ENCODE assay signal across 40 cellular contexts in the genomic region with DNA sequence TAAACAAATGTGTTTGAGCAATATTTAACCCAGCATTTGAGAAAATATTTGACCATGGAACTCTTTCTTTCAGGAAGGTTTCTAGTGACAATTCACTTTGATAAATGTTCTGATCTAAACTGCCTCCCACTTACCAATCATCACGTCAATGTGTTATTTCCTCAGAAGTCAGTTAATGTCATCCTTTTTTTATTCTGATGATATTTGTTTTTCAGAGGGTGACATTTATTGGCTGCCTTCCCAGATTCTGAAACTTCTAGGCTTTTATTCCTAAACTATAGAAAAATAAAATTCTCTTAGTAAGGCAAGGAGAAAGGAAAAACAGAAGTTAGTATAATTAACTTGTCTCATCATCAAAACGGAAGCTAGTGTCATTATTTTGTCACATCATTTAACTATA.
DNase-seq lines count a peak whose midpoint lies in the region; ATAC-seq, FAIRE-seq and TF ChIP-seq lines count a peak whose summit lies in the region.
"Had no signal": no experiment of that assay in that cellular context is flagged by ENCODE, and none has a peak within 500 bp of the region (broad histone marks: within the 10 kb centered on the region; RNA-seq: fewer than 3 reads in every experiment).

No MANE protein-coding gene starts in this region.

- H3K4ac ChIP-seq in mesendoderm (ENCODE audit: low read depth, low read length) = no peak overlapping the region

- H2BK15ac ChIP-seq in mesendoderm (replicated peaks; ENCODE audit: low read depth) = no peak overlapping the region

- no peaks in the 10 kb centered on the region for H3K9me1 ChIP-seq in endothelial cell of umbilical vein (replicated peaks; ENCODE audit: control insufficient read depth, extremely low read depth, insufficient read depth, low read length)

- H3K56ac ChIP-seq in mesendoderm (ENCODE audit: low read length) = no peak overlapping the region

- no peak for ATAC-seq in HG03175 (IDR thresholded peaks at IDR 0.05; ENCODE audit: unreplicated experiment)
- ATAC-seq: activated CD8-positive, alpha-beta T cell treated with anti-CD3 and anti-CD28 coated beads, Interleukin-2, amount 10 ng/mL, durations not matched to agents 7 days and 5 days; activated T-helper 17 cell treated with anti-CD3 and anti-CD28 coated beads, Interleukin-2, amount 50 U/mL, for 72 hours; GM23338; K562; left lung; pancreas; right cardiac atrium had no signal

- no peaks in the 10 kb centered on the region for H3K79me2 ChIP-seq in endothelial cell of umbilical vein (ENCODE audit: control insufficient read depth, insufficient read depth, low read length)
- no peaks in the 10 kb centered on the region for H3K79me2 ChIP-seq in smooth muscle cell (ENCODE audit: low read depth)
- H3K79me2 ChIP-seq in mesendoderm (ENCODE audit: control insufficient read depth, insufficient read depth, low read length) = no peaks in the 10 kb centered on the region

- no peak overlapping the region for H3K23ac ChIP-seq in mesendoderm (ENCODE audit: low read length)

- FAIRE-seq in endothelial cell of umbilical vein (lab: Jason Lieb, UNC) (peak; percentile 91), H54 (lab: Jason Lieb, UNC) (no peak)
- FAIRE-seq: GM19239, islet of Langerhans, K562, pancreas had no signal

- no peaks in the 10 kb centered on the region for H3K27me3 ChIP-seq in endothelial cell of umbilical vein (ENCODE audit: control insufficient read depth in 2 of 2, insufficient read depth in 2 of 2, low read length in 2 of 2)
- H3K27me3 ChIP-seq in smooth muscle cell (ENCODE audit: low read depth) = no peaks in the 10 kb centered on the region
- H3K27me3 ChIP-seq in mesendoderm (ENCODE audit: insufficient read depth, low read length, poor library complexity) = no peaks in the 10 kb centered on the region
- H3K27me3 ChIP-seq: neural progenitor cell, pancreas, Peyer's patch, spleen, stomach, transverse colon had no signal

- TF ChIP-seq CTCF in endothelial cell of umbilical vein (IDR thresholded peaks at IDR 0.05; ENCODE audit: extremely low read depth in 1 of 2, insufficient read depth in 1 of 2, low read depth in 1 of 2, low read length in 2 of 2) (no peak), smooth muscle cell (IDR thresholded peaks at IDR 0.05; ENCODE audit: borderline replicate concordance, insufficient read depth, poor library complexity, severe bottlenecking) (no peak)

- no peak overlapping the region for H2AK5ac ChIP-seq in mesendoderm (ENCODE audit: low read length)

- H4K20me1 ChIP-seq in endothelial cell of umbilical vein (replicated peaks; ENCODE audit: control insufficient read depth, extremely low read depth, insufficient read depth, low read length) (no peaks in the 10 kb centered on the region), smooth muscle cell (ENCODE audit: low read depth) (no peaks in the 10 kb centered on the region)

- DNase-seq in DMS79 treated with DMSO at 0.1 percent for 48 hours (lab: John Stamatoyannopoulos, UW) (peak; percentile 43), DMS79 (lab: John Stamatoyannopoulos, UW) (no peak), NOMO-1 (lab: John Stamatoyannopoulos, UW; ENCODE audit: unreplicated experiment in 2 of 2) (peak; percentile 61 to 91), endothelial cell of umbilical vein (ENCODE audit: low read depth, low spot score) (peak; percentile 87), smooth muscle cell (lab: John Stamatoyannopoulos, UW; ENCODE audit: unreplicated experiment) (no peak), mesendoderm (no peak), H54 (ENCODE audit: insufficient read length, low spot score) (no peak)
- DNase-seq: activated CD4-positive, alpha-beta T cell treated with anti-CD3 and anti-CD28 coated beads for 4 hours; activated CD8-positive, alpha-beta T cell treated with anti-CD3 and anti-CD28 coated beads, Interleukin-2, amount 10 ng/mL, durations not matched to agents 7 days and 5 days; activated naive CD4-positive, alpha-beta T cell treated with anti-CD3 and anti-CD28 coated beads, Interleukin-2, amount 50 U/mL, for 16 hours; amniotic stem cell; Calu3; effector CD8-positive, alpha-beta T cell; left lung; mesenchymal stem cell; NCI-H1092 treated with DMSO at 0.1 percent for 48 hours; NCI-H187 treated with DMSO at 0.1 percent for 48 hours; NCI-H2171; NCI-H510A treated with DMSO at 0.1 percent for 48 hours; NK-92 treated with Interleukin-12 subunit alpha and Interleukin-12 subunit beta, amount 100 ng/mL, for 24 hours; pancreas; Peyer's patch; right cardiac atrium; SHP77 treated with DMSO at 0.1 percent for 48 hours; spleen; stimulated activated CD4-positive, alpha-beta T cell treated with anti-CD3 and anti-CD28 coated beads, Interleukin-2, amount 100 ng/mL, for 24 hours; stimulated activated CD8-positive, alpha-beta memory T cell treated with anti-CD3 and anti-CD28 coated beads, Interleukin-4, amount 100 ng/mL, for 48 hours; stomach; T1000; transverse colon had no signal

- no peak overlapping the region for H3K9ac ChIP-seq in endothelial cell of umbilical vein (replicated peaks; ENCODE audit: extremely low read depth, insufficient read depth, low read length)
- no peak overlapping the region for H3K9ac ChIP-seq in smooth muscle cell (ENCODE audit: low read depth)
- H3K9ac ChIP-seq in mesendoderm (ENCODE audit: low read length) = no peak overlapping the region
- H3K9ac ChIP-seq: neural progenitor cell had no signal

- no peaks in the 10 kb centered on the region for H3K36me3 ChIP-seq in endothelial cell of umbilical vein (ENCODE audit: control insufficient read depth in 2 of 2, extremely low read depth in 1 of 2, insufficient read depth in 2 of 2, low read length in 2 of 2)
- H3K36me3 ChIP-seq in smooth muscle cell (ENCODE audit: low read depth) = no peaks in the 10 kb centered on the region
- no peaks in the 10 kb centered on the region for H3K36me3 ChIP-seq in mesendoderm (ENCODE audit: control insufficient read depth, insufficient read depth, low read length)
- H3K36me3 ChIP-seq: left lung, neural progenitor cell, pancreas, Peyer's patch, spleen, stomach, transverse colon had no signal

- H2BK5ac ChIP-seq in mesendoderm (ENCODE audit: low read length) = no peak overlapping the region

- no peak overlapping the region for H4K5ac ChIP-seq in mesendoderm (ENCODE audit: low read length)

- no peak overlapping the region for H2BK120ac ChIP-seq in mesendoderm (ENCODE audit: low read depth, low read length)

- H3K4me1 ChIP-seq in endothelial cell of umbilical vein (ENCODE audit: control insufficient read depth, extremely low read depth, insufficient read depth, low read length) = peaks cover 26% of the 10 kb centered on the region
- no peaks in the 10 kb centered on the region for H3K4me1 ChIP-seq in smooth muscle cell (ENCODE audit: low read depth)
- H3K4me1 ChIP-seq in mesendoderm (ENCODE audit: control insufficient read depth, low read depth, low read length) = no peaks in the 10 kb centered on the region
- H3K4me1 ChIP-seq: neural progenitor cell, pancreas, Peyer's patch, transverse colon had no signal

- peak overlapping the region; percentile 51 for H3K4me2 ChIP-seq in endothelial cell of umbilical vein (ENCODE audit: insufficient read depth, low read length)
- H3K4me2 ChIP-seq in smooth muscle cell = no peak overlapping the region
- no peak overlapping the region for H3K4me2 ChIP-seq in mesendoderm (ENCODE audit: low read length)
- H3K4me2 ChIP-seq: GM23338, neural progenitor cell had no signal

- no peak overlapping the region for H2AFZ ChIP-seq in endothelial cell of umbilical vein (ENCODE audit: low read depth, low read length)
- H2AFZ ChIP-seq in smooth muscle cell (ENCODE audit: low read depth) = no peak overlapping the region
- H2AFZ ChIP-seq: GM23338, neural progenitor cell had no signal

- TF ChIP-seq POLR2A in endothelial cell of umbilical vein (IDR thresholded peaks at IDR 0.05; ENCODE audit: low read depth, low read length) (no peak), H54 (IDR thresholded peaks at IDR 0.05; ENCODE audit: low read depth, low read length) (no peak)

- H3K9me3 ChIP-seq in endothelial cell of umbilical vein (replicated peaks; ENCODE audit: control insufficient read depth, insufficient read depth, low read length) (no peaks in the 10 kb centered on the region), smooth muscle cell (replicated peaks; ENCODE audit: low read depth) (peaks cover 6% of the 10 kb centered on the region)
- H3K9me3 ChIP-seq: pancreas, Peyer's patch, transverse colon had no signal

- CTCF ChIA-PET in endothelial cell of umbilical vein (lab: Charles Lee) = interaction anchor here (1.1 to 1.5 kb wide), 3 partner anchors 8 to 101 kb away, joined by 3 to 5 read pairs (median 4); no protein-coding TSS in a partner anchor

- POLR2A ChIA-PET in endothelial cell of umbilical vein (lab: Charles Lee) = no interaction called here

- no peak overlapping the region for H3K18ac ChIP-seq in mesendoderm (ENCODE audit: low read length)

- dilution Hi-C loops in endothelial cell of umbilical vein (cut with MboI; ENCODE audit: extremely low pct_ligation_motif_present, low sequenced_read_pairs) = no loop called here

- no TSS peak for BruUV-seq in endothelial cell of umbilical vein (replicated peaks; lab: Mats Ljungman, UMichigan)

- WGBS in smooth muscle cell (ENCODE audit: low lambda C conversion rate) = 91% methylated on average over 2 of the region's 2 CpGs
- WGBS in mesendoderm (ENCODE audit: extremely low coverage, insufficient coverage, low lambda C conversion rate) = no CpG with 5 or more reads among the region's 2 CpGs

- H3F3A ChIP-seq in smooth muscle cell (ENCODE audit: low read depth) = peaks cover 23% of the 10 kb centered on the region

- H3K27ac ChIP-seq in endothelial cell of umbilical vein (ENCODE audit: insufficient read depth, low read depth, low read length) = no peak overlapping the region
- H3K27ac ChIP-seq in smooth muscle cell (ENCODE audit: low read depth) = peak overlapping the region; percentile 99
- H3K27ac ChIP-seq in mesendoderm (ENCODE audit: low read depth, low read length) = no peak overlapping the region
- H3K27ac ChIP-seq: 22Rv1, C4-2B, left lung, neural progenitor cell, pancreas, Peyer's patch, spleen, stomach, transverse colon, VCaP had no signal

- H4K8ac ChIP-seq in mesendoderm (ENCODE audit: low read depth, low read length) = no peak overlapping the region

- H3K4me3 ChIP-seq in endothelial cell of umbilical vein (replicated peaks in 1 of 3; ENCODE audit: insufficient read depth in 1 of 3, low read depth in 1 of 3, low read length in 3 of 3) = no peak overlapping the region
- H3K4me3 ChIP-seq in smooth muscle cell = no peak overlapping the region
- no peak overlapping the region for H3K4me3 ChIP-seq in mesendoderm (ENCODE audit: low read length)
- H3K4me3 ChIP-seq: GM23338, K562, left lung, neural progenitor cell, pancreas, Peyer's patch, spleen, stomach, transverse colon had no signal

- intact Hi-C loops in endothelial cell of umbilical vein (cut with micrococcal nuclease) = no loop called here

- no peaks in the 10 kb centered on the region for H3K79me1 ChIP-seq in mesendoderm (ENCODE audit: low read length)

TF ChIP-seq in endothelial cell of umbilical vein, 7 proteins besides CTCF, POLR2A, EP300 and RAD21:
- TF ChIP-seq FOS (IDR thresholded peaks at IDR 0.05; ENCODE audit: borderline replicate concordance, insufficient read depth, low read length) (peak; percentile 12), JUN (IDR thresholded peaks at IDR 0.05; ENCODE audit: borderline replicate concordance, insufficient read depth, insufficient read length, low read depth) (no peak), POLR2AphosphoS5 (IDR thresholded peaks at IDR 0.05; ENCODE audit: insufficient read depth, low read depth, low read length) (no peak)
TF ChIP-seq in endothelial cell of umbilical vein: peak in this region for 1.

Comparison
In these comparisons a context has a peak if more than half of its experiments do, and no peak if none do; other contexts are left out.
1. DNase-seq: peak in DMS79 treated with DMSO at 0.1 percent for 48 hours (single experiment), NOMO-1 (2 of 2) and endothelial cell of umbilical vein (single experiment); none in DMS79 (single experiment), smooth muscle cell (single experiment), mesendoderm (single experiment) and H54 (single experiment).